16 cellular contexts compared by ENCODE assay signal in genomic region chr13:65336916-65337315, GRCh38.
DNase-seq lines count a peak whose midpoint lies in the region; ATAC-seq and TF ChIP-seq lines count a peak whose summit lies in the region.
"Had no signal": no experiment of that assay in that cellular context is flagged by ENCODE, and none has a peak within 500 bp of the region (broad histone marks: within the 10 kb centered on the region; RNA-seq: fewer than 3 reads in every experiment).

No MANE protein-coding gene starts in this region.

- no peak for TF ChIP-seq POLR2A in GM18505 (IDR thresholded peaks at IDR 0.05; ENCODE audit: borderline replicate concordance, extremely low read depth, insufficient read depth, insufficient read length)

- DNase-seq in GM04504 (ENCODE audit: low read depth) (peak; percentile 21), NCI-H69 (lab: John Stamatoyannopoulos, UW) (peak; percentile 91), brain pericyte (ENCODE audit: low read depth, low spot score) (peak; percentile 78), non-pigmented ciliary epithelial cell (ENCODE audit: low read depth) (peak; percentile 55), NCI-H2171 treated with DMSO at 0.1 percent for 48 hours (lab: John Stamatoyannopoulos, UW) (no peak), SIG-M5 (lab: John Stamatoyannopoulos, UW) (no peak)
- DNase-seq: activated CD4-positive, alpha-beta T cell treated with anti-CD3 and anti-CD28 coated beads for 36 hours; CD4-positive, alpha-beta T cell; cerebellar nuclear complex; DND-41; NCI-H2171; nephron progenitor cell; right lobe of liver; stimulated activated CD4-positive, alpha-beta T cell treated with anti-CD3 and anti-CD28 coated beads, Interleukin-4, amount 100 ng/mL, for 4 hours had no signal

- no peak for ATAC-seq in GM18505 (IDR thresholded peaks at IDR 0.05; ENCODE audit: unreplicated experiment)
- ATAC-seq: activated CD4-positive, alpha-beta T cell treated with anti-CD3 and anti-CD28 coated beads for 36 hours; activated naive CD4-positive, alpha-beta T cell treated with anti-CD3 and anti-CD28 coated beads, Interleukin-2, amount 50 U/mL, for 72 hours; right lobe of liver had no signal

Comparison
In these comparisons a context has a peak if more than half of its experiments do, and no peak if none do; other contexts are left out.
1. DNase-seq: peak in GM04504 (single experiment), NCI-H69 (single experiment), brain pericyte (single experiment) and non-pigmented ciliary epithelial cell (single experiment); none in NCI-H2171 treated with DMSO at 0.1 percent for 48 hours (single experiment) and SIG-M5 (single experiment).